ENCODE assay signal across 16 cellular contexts in genomic region chr15:82239685-82240391, GRCh38. TPM values are rescaled to one million over a fixed set of nuclear protein-coding genes. Genes with fewer than 3 reads are reported as not detected.
DNase-seq lines count a peak whose midpoint lies in the region; ATAC-seq and TF ChIP-seq lines count a peak whose summit lies in the region.
"Had no signal": no experiment of that assay in that cellular context is flagged by ENCODE, and none has a peak within 500 bp of the region (broad histone marks: within the 10 kb centered on the region; RNA-seq: fewer than 3 reads in every experiment).

No MANE protein-coding gene starts in this region.

- CTCF ChIA-PET in activated CD4-positive, alpha-beta T cell treated with anti-CD3 and anti-CD28 coated beads for 36 hours (lab: Charles Lee): interaction anchor here (0.7 kb wide), 1 partner anchor 392 kb away, joined by 3 read pairs; no protein-coding TSS in a partner anchor

- no peak overlapping the region for H3K4me3 ChIP-seq in prostate gland
- no peak overlapping the region for H3K4me3 ChIP-seq in upper lobe of left lung
- H3K4me3 ChIP-seq: BLaER1, HAP-1 had no signal

- no peaks in the 10 kb centered on the region for H3K27me3 Mint-ChIP-seq in activated CD4-positive, alpha-beta T cell treated with anti-CD3 and anti-CD28 coated beads, Interleukin-2, amount 10 ng/mL, durations not matched to agents 24 days and 14 days
- no peaks in the 10 kb centered on the region for H3K27me3 Mint-ChIP-seq in activated CD4-positive, alpha-beta T cell treated with anti-CD3 and anti-CD28 coated beads for 36 hours
- no peaks in the 10 kb centered on the region for H3K27me3 Mint-ChIP-seq in memory B cell
- H3K27me3 Mint-ChIP-seq: CD8-positive, alpha-beta memory T cell had no signal

- TF ChIP-seq CTCF in prostate gland (IDR thresholded peaks at IDR 0.05): no peak
- TF ChIP-seq CTCF in upper lobe of left lung (IDR thresholded peaks at IDR 0.05): no peak

- peaks cover 7% of the 10 kb centered on the region for H3K4me1 Mint-ChIP-seq in activated CD4-positive, alpha-beta T cell treated with anti-CD3 and anti-CD28 coated beads, Interleukin-2, amount 10 ng/mL, durations not matched to agents 24 days and 14 days
- peaks cover 5% of the 10 kb centered on the region for H3K4me1 Mint-ChIP-seq in activated CD4-positive, alpha-beta T cell treated with anti-CD3 and anti-CD28 coated beads for 36 hours
- H3K4me1 Mint-ChIP-seq in memory B cell: peaks cover 8% of the 10 kb centered on the region

- POLR2A ChIA-PET in activated CD4-positive, alpha-beta T cell treated with anti-CD3 and anti-CD28 coated beads for 36 hours (lab: Charles Lee): no interaction called here

- peaks cover 37% of the 10 kb centered on the region for H3K36me3 Mint-ChIP-seq in activated CD4-positive, alpha-beta T cell treated with anti-CD3 and anti-CD28 coated beads, Interleukin-2, amount 10 ng/mL, durations not matched to agents 24 days and 14 days (ENCODE audit: low read depth)
- peaks cover 37% of the 10 kb centered on the region for H3K36me3 Mint-ChIP-seq in activated CD4-positive, alpha-beta T cell treated with anti-CD3 and anti-CD28 coated beads for 36 hours (ENCODE audit: low read depth)
- peaks cover 26% of the 10 kb centered on the region for H3K36me3 Mint-ChIP-seq in memory B cell

- no peak for ATAC-seq in activated CD4-positive, alpha-beta T cell treated with anti-CD3 and anti-CD28 coated beads for 36 hours
- ATAC-seq in memory B cell (ENCODE audit: low read depth) (no peak), upper lobe of left lung (ENCODE audit: low FRiP score in 2 of 2) (no peak)

- H3K27ac ChIP-seq in prostate gland: peak overlapping the region; percentile 26 to 35
- H3K27ac ChIP-seq in upper lobe of left lung: no peak overlapping the region
- H3K27ac ChIP-seq: BLaER1 had no signal

- TF ChIP-seq POLR2A in prostate gland (IDR thresholded peaks at IDR 0.05) (no peak), upper lobe of left lung (IDR thresholded peaks at IDR 0.05) (no peak)

- H3K27me3 ChIP-seq in prostate gland (replicated peaks; ENCODE audit: insufficient read depth) (no peaks in the 10 kb centered on the region), upper lobe of left lung (no peaks in the 10 kb centered on the region)
- H3K27me3 ChIP-seq: BLaER1 had no signal

- 53% methylated on average over 5 of the region's 5 CpGs for WGBS in prostate gland
- 91 to 93% methylated on average over 5 of the region's 5 CpGs for WGBS in upper lobe of left lung, 2 donors

- H3K4me3 Mint-ChIP-seq in activated CD4-positive, alpha-beta T cell treated with anti-CD3 and anti-CD28 coated beads, Interleukin-2, amount 10 ng/mL, durations not matched to agents 24 days and 14 days: no peak overlapping the region
- H3K4me3 Mint-ChIP-seq in activated CD4-positive, alpha-beta T cell treated with anti-CD3 and anti-CD28 coated beads for 36 hours: no peak overlapping the region
- H3K4me3 Mint-ChIP-seq in memory B cell: no peak overlapping the region
- H3K4me3 Mint-ChIP-seq: CD8-positive, alpha-beta memory T cell had no signal

- H3K4me1 ChIP-seq in prostate gland (replicated peaks): no peaks in the 10 kb centered on the region
- H3K4me1 ChIP-seq in upper lobe of left lung: no peaks in the 10 kb centered on the region
- H3K4me1 ChIP-seq: Caco-2, HAP-1 had no signal

- intact Hi-C loops in activated CD4-positive, alpha-beta T cell treated with anti-CD3 and anti-CD28 coated beads, Interleukin-2, amount 10 ng/mL, durations not matched to agents 24 days and 14 days (cut with micrococcal nuclease): no loop called here
- intact Hi-C loops in activated CD4-positive, alpha-beta T cell treated with anti-CD3 and anti-CD28 coated beads for 36 hours (cut with DNase I, micrococcal nuclease): no loop called here
- intact Hi-C loops in prostate gland (cut with DNase I): no loop called here

- H3K27ac Mint-ChIP-seq in activated CD4-positive, alpha-beta T cell treated with anti-CD3 and anti-CD28 coated beads, Interleukin-2, amount 10 ng/mL, durations not matched to agents 24 days and 14 days: peak overlapping the region; percentile 12
- no peak overlapping the region for H3K27ac Mint-ChIP-seq in activated CD4-positive, alpha-beta T cell treated with anti-CD3 and anti-CD28 coated beads for 36 hours
- H3K27ac Mint-ChIP-seq in memory B cell: peak overlapping the region; percentile 46

- TF ChIP-seq EP300 in upper lobe of left lung (IDR thresholded peaks at IDR 0.05): no peak

- H3K9me3 ChIP-seq in prostate gland (no peaks in the 10 kb centered on the region), upper lobe of left lung (no peaks in the 10 kb centered on the region)
- H3K9me3 ChIP-seq: BLaER1, Caco-2, HAP-1 had no signal

- no peaks in the 10 kb centered on the region for H3K9me3 Mint-ChIP-seq in activated CD4-positive, alpha-beta T cell treated with anti-CD3 and anti-CD28 coated beads, Interleukin-2, amount 10 ng/mL, durations not matched to agents 24 days and 14 days
- no peaks in the 10 kb centered on the region for H3K9me3 Mint-ChIP-seq in activated CD4-positive, alpha-beta T cell treated with anti-CD3 and anti-CD28 coated beads for 36 hours (ENCODE audit: low read depth)
- H3K9me3 Mint-ChIP-seq in memory B cell: no peaks in the 10 kb centered on the region
- H3K9me3 Mint-ChIP-seq: CD8-positive, alpha-beta memory T cell had no signal

- H3K36me3 ChIP-seq in prostate gland (no peaks in the 10 kb centered on the region), upper lobe of left lung (peaks cover 0 to 35% (median 11%) of the 10 kb centered on the region in 4 donors)

- no peak for DNase-seq in activated CD4-positive, alpha-beta T cell treated with anti-CD3 and anti-CD28 coated beads, Interleukin-2, amount 10 ng/mL, durations not matched to agents 24 days and 14 days
- no peak for DNase-seq in activated CD4-positive, alpha-beta T cell treated with anti-CD3 and anti-CD28 coated beads for 36 hours
- peak; percentile 18 for DNase-seq in LoVo (ENCODE audit: low spot score)
- DNase-seq in memory B cell (ENCODE audit: low spot score in 2 of 2): no peak
- DNase-seq in prostate gland (ENCODE audit: low spot score): no peak
- DNase-seq in KG1 (lab: John Stamatoyannopoulos, UW): no peak
- DNase-seq in NCI-H1694 treated with DMSO at 0.1 percent for 48 hours (lab: John Stamatoyannopoulos, UW): no peak
- no peak for DNase-seq in upper lobe of left lung
- DNase-seq: 8988T; AML-193; Caco-2; CD8-positive, alpha-beta memory T cell; DND-41; GDM1 had no signal

RNA-seq across cellular contexts. Expression of gene EFL1, which starts 22.7 kb away (rescaled TPM):
- total RNA-seq in activated CD4-positive, alpha-beta T cell treated with anti-CD3 and anti-CD28 coated beads, Interleukin-2, amount 10 ng/mL, durations not matched to agents 24 days and 14 days: 23.7 and 27.2 TPM in 2 replicates
- total RNA-seq in activated CD4-positive, alpha-beta T cell treated with anti-CD3 and anti-CD28 coated beads for 36 hours: 10 to 100 TPM; 25.0 to 30.2 TPM
- total RNA-seq in prostate gland (10 to 100 TPM; 22.7 to 29.3 TPM), upper lobe of left lung (10 to 100 TPM in 5 of 6 donors, 1 to 10 TPM in 1; 9.7 to 27.7 (median 17.0) TPM)

RNA-seq across cellular contexts. Expression of gene SAXO2, which starts 22.8 kb away (rescaled TPM):
- total RNA-seq in activated CD4-positive, alpha-beta T cell treated with anti-CD3 and anti-CD28 coated beads, Interleukin-2, amount 10 ng/mL, durations not matched to agents 24 days and 14 days: 1.1 and 1.8 TPM in 2 replicates
- 1 to 10 TPM; 4.4 to 6.9 TPM for total RNA-seq in activated CD4-positive, alpha-beta T cell treated with anti-CD3 and anti-CD28 coated beads for 36 hours
- 1 to 10 TPM; 4.0 to 4.3 TPM for total RNA-seq in prostate gland
- total RNA-seq in upper lobe of left lung: 10 to 100 TPM in 4 of 6 donors, 1 to 10 TPM in 2; 2.5 to 58.6 (median 11.2) TPM

Comparison
In these comparisons a context has a peak if more than half of its experiments do, and no peak if none do; other contexts are left out.
1. H3K27ac ChIP-seq: peak in prostate gland (2 of 2); none in upper lobe of left lung (0 of 4).